ENCODE assay signal across 16 cellular contexts in genomic region chr11:72048718-72049460, GRCh38. TPM values are rescaled to one million over a fixed set of nuclear protein-coding genes. Genes with fewer than 3 reads are reported as not detected.
DNase-seq lines count a peak whose midpoint lies in the region; ATAC-seq, FAIRE-seq and TF ChIP-seq lines count a peak whose summit lies in the region.
"Had no signal": no experiment of that assay in that cellular context is flagged by ENCODE, and none has a peak within 500 bp of the region (broad histone marks: within the 10 kb centered on the region; RNA-seq: fewer than 3 reads in every experiment).

No MANE protein-coding gene starts in this region.

- H3K27ac ChIP-seq in WERI-Rb-1, result peak overlapping the region; percentile 68
- H3K27ac ChIP-seq in kidney (ENCODE audit: low read depth in 2 of 2, low read length in 2 of 2), result peak overlapping the region; percentile 26 to 65

- H3K4me1 ChIP-seq in kidney (ENCODE audit: control insufficient read depth in 1 of 2, insufficient read depth in 1 of 2, low read depth in 1 of 2, low read length in 2 of 2), result peaks cover 7 to 12% of the 10 kb centered on the region in 2 donors

- peaks cover 9% of the 10 kb centered on the region for H3K4me1 Mint-ChIP-seq in HFFc6 (ENCODE audit: low read depth)

- intact Hi-C loops in kidney (cut with DNase I), result no loop called here

- peak overlapping the region in 1 of 2 donors; percentile 61 for H3K9ac ChIP-seq in kidney (ENCODE audit: low read length in 2 of 2)

- H3K9me3 Mint-ChIP-seq in HFFc6, result no peaks in the 10 kb centered on the region
- H3K9me3 Mint-ChIP-seq: activated T-helper 1 cell treated with anti-CD3 and anti-CD28 coated beads, Interleukin-12 subunit alpha, Interleukin-12 subunit beta, Interleukin-2, Interleukin-4 antibody, amounts not matched to agents 30 ng/mL and 10 ng/mL and 1 ng/mL, durations not matched to agents 14 hours and 24 hours and 36 hours; CD8-positive, alpha-beta T cell; naive thymus-derived CD4-positive, alpha-beta T cell had no signal

- H3K4me3 Mint-ChIP-seq in HFFc6, result no peak overlapping the region
- H3K4me3 Mint-ChIP-seq: activated T-helper 1 cell treated with anti-CD3 and anti-CD28 coated beads, Interleukin-12 subunit alpha, Interleukin-12 subunit beta, Interleukin-2, Interleukin-4 antibody, amounts not matched to agents 30 ng/mL and 10 ng/mL and 1 ng/mL, durations not matched to agents 14 hours and 24 hours and 36 hours; CD8-positive, alpha-beta T cell; naive thymus-derived CD4-positive, alpha-beta T cell had no signal

- H3K27me3 ChIP-seq in WERI-Rb-1 (ENCODE audit: insufficient read depth, low read depth, severe bottlenecking), result no peaks in the 10 kb centered on the region

- no peaks in the 10 kb centered on the region; the same call in 1 of the 2 replicates for H3K36me3 Mint-ChIP-seq in HFFc6 (ENCODE audit: low read depth)

- ATAC-seq in GM21786 (IDR thresholded peaks at IDR 0.05; ENCODE audit: unreplicated experiment), result no peak
- ATAC-seq: CD8-positive, alpha-beta T cell; naive thymus-derived CD4-positive, alpha-beta T cell; SK-N-SH treated with all-trans-retinoic acid at 6 μM for 48 hours had no signal

- DNase-seq in HFFc6 (no peak), WERI-Rb-1 (peak; percentile 34), kidney (no peak), retina (peak; percentile 60), GM03348 (ENCODE audit: low spot score) (no peak)
- no peak for DNase-seq in stimulated activated CD4-positive, alpha-beta T cell treated with anti-CD3 and anti-CD28 coated beads, Interleukin-15, amount 100 ng/mL, for 24 hours
- no peak for DNase-seq in activated CD8-positive, alpha-beta memory T cell treated with anti-CD3 and anti-CD28 coated beads, Interleukin-2, amount 50 U/mL, for 4 hours
- DNase-seq: activated CD4-positive, alpha-beta T cell treated with anti-CD3 and anti-CD28 coated beads for 1 hour; CD8-positive, alpha-beta T cell; central memory CD4-positive, alpha-beta T cell; naive thymus-derived CD4-positive, alpha-beta T cell; NK-92 treated with Interleukin-12 subunit alpha and Interleukin-12 subunit beta, amount 100 ng/mL, for 24 hours had no signal

- no peaks in the 10 kb centered on the region for H3K27me3 Mint-ChIP-seq in HFFc6 (ENCODE audit: insufficient read depth)
- H3K27me3 Mint-ChIP-seq: naive thymus-derived CD4-positive, alpha-beta T cell had no signal

- H3K36me3 ChIP-seq in WERI-Rb-1 (peaks cover 56% of the 10 kb centered on the region), kidney (ENCODE audit: control insufficient read depth in 1 of 2, insufficient read depth in 2 of 2, low read length in 2 of 2) (no peaks in the 10 kb centered on the region)

- H3K9me3 ChIP-seq in WERI-Rb-1 (ENCODE audit: severe bottlenecking) (no peaks in the 10 kb centered on the region), kidney (ENCODE audit: control insufficient read depth in 1 of 2, low read length in 2 of 2) (no peaks in the 10 kb centered on the region)

- H3K27ac Mint-ChIP-seq in HFFc6, result peak overlapping the region; percentile 8
- H3K27ac Mint-ChIP-seq: activated T-helper 1 cell treated with anti-CD3 and anti-CD28 coated beads, Interleukin-12 subunit alpha, Interleukin-12 subunit beta, Interleukin-2, Interleukin-4 antibody, amounts not matched to agents 30 ng/mL and 10 ng/mL and 1 ng/mL, durations not matched to agents 14 hours and 24 hours and 36 hours; CD8-positive, alpha-beta T cell had no signal

- H3K4me3 ChIP-seq in WERI-Rb-1 (ENCODE audit: low read depth, low read length), result no peak overlapping the region
- no peak overlapping the region for H3K4me3 ChIP-seq in kidney (ENCODE audit: low read length in 2 of 2)

- FAIRE-seq in kidney (lab: Jason Lieb, UNC), result no peak

- TF ChIP-seq CTCF in HFFc6 (IDR thresholded peaks at IDR 0.05) (no peak), WERI-Rb-1 (IDR thresholded peaks at IDR 0.05; ENCODE audit: low read depth, low read length) (no peak), kidney (IDR thresholded peaks at IDR 0.05; ENCODE audit: borderline replicate concordance, extremely low read depth, insufficient read depth) (no peak)

RNA-seq across cellular contexts. Expression of gene NUMA1, which starts 31.5 kb away (rescaled TPM):
- 100 to 1,000 TPM; 127 to 148 (median 137) TPM for total RNA-seq in HFFc6 (2021; fragmentation: NEBNext Ultra II Directional; extraction: Animal tissue kit (Norgen Biotek cat#: 25700))
- 198 TPM for total RNA-seq in kidney
- polyA plus RNA-seq in kidney (ENCODE audit: insufficient read depth, low read depth, low replicate concordance), result 85.3 TPM

RNA-seq across cellular contexts. Expression of gene LRRC51, which starts 31.8 kb away (rescaled TPM):
- 10 to 100 TPM in 1 of 6 experiments, 1 to 10 TPM in 5; 7.4 to 12.4 (median 8.5) TPM for total RNA-seq in HFFc6 (2021; fragmentation: NEBNext Ultra II Directional; extraction: Animal tissue kit (Norgen Biotek cat#: 25700))
- 23.3 TPM for total RNA-seq in kidney
- 28.9 TPM for polyA plus RNA-seq in kidney (ENCODE audit: insufficient read depth, low read depth, low replicate concordance)

RNA-seq across cellular contexts. Expression of gene IL18BP, which starts 50.2 kb away (rescaled TPM):
- total RNA-seq in HFFc6 (2021; fragmentation: NEBNext Ultra II Directional; extraction: Animal tissue kit (Norgen Biotek cat#: 25700)), result 1 to 10 TPM; 1.5 to 2.3 (median 1.8) TPM
- 19.5 TPM for total RNA-seq in kidney
- 21.1 TPM for polyA plus RNA-seq in kidney (ENCODE audit: insufficient read depth, low read depth, low replicate concordance)

RNA-seq across cellular contexts. Expression of gene LAMTOR1, which starts 54.2 kb away (rescaled TPM):
- 100 to 1,000 TPM; 131 to 170 (median 145) TPM for total RNA-seq in HFFc6 (2021; fragmentation: NEBNext Ultra II Directional; extraction: Animal tissue kit (Norgen Biotek cat#: 25700))
- 111 TPM for total RNA-seq in kidney
- polyA plus RNA-seq in kidney (ENCODE audit: insufficient read depth, low read depth, low replicate concordance), result 189 TPM

RNA-seq across cellular contexts. Expression of gene TOMT, which starts 56.8 kb away (rescaled TPM):
- not detected for total RNA-seq in HFFc6 (2021; fragmentation: NEBNext Ultra II Directional; extraction: Animal tissue kit (Norgen Biotek cat#: 25700))
- total RNA-seq in kidney, result not detected
- polyA plus RNA-seq in kidney (ENCODE audit: insufficient read depth, low read depth, low replicate concordance), result not detected
- total RNA-seq: activated T-helper 1 cell treated with anti-CD3 and anti-CD28 coated beads, Interleukin-12 subunit alpha, Interleukin-12 subunit beta, Interleukin-2, Interleukin-4 antibody, amounts not matched to agents 30 ng/mL and 10 ng/mL and 1 ng/mL, durations not matched to agents 14 hours and 24 hours and 36 hours; CD8-positive, alpha-beta T cell had no signal
- polyA plus RNA-seq: esophagus; naive thymus-derived CD4-positive, alpha-beta T cell had no signal

Comparison
In these comparisons a context has a peak if more than half of its experiments do, and no peak if none do; other contexts are left out.
1. DNase-seq: peak in WERI-Rb-1 (single experiment) and retina (single experiment); none in HFFc6 (single experiment), kidney (single experiment), stimulated activated CD4-positive, alpha-beta T cell treated with anti-CD3 and anti-CD28 coated beads, Interleukin-15, amount 100 ng/mL, for 24 hours (single experiment), activated CD8-positive, alpha-beta memory T cell treated with anti-CD3 and anti-CD28 coated beads, Interleukin-2, amount 50 U/mL, for 4 hours (single experiment) and GM03348 (single experiment).